8 cellular contexts compared by ENCODE assay signal in genomic region chr7:96322373-96322695, GRCh38. TPM values are rescaled to one million over a fixed set of nuclear protein-coding genes. Genes with fewer than 3 reads are reported as not detected.
DNase-seq lines count a peak whose midpoint lies in the region; ATAC-seq and TF ChIP-seq lines count a peak whose summit lies in the region.

No MANE protein-coding gene starts in this region.

- DNase-seq in NCI-H2171 treated with DMSO at 0.1 percent for 48 hours (lab: John Stamatoyannopoulos, UW) (peak; percentile 64), NCI-H2171 (lab: John Stamatoyannopoulos, UW) (no peak), SJSA1 (ENCODE audit: low read depth in 1 of 2, low spot score in 2 of 2) (no peak), NCI-H1417 treated with DMSO at 0.1 percent for 48 hours (lab: John Stamatoyannopoulos, UW) (no peak), ecto neural progenitor cell (ENCODE audit: low spot score) (no peak)
- no peak for DNase-seq in stimulated activated naive B cell treated with anti-CD40 and anti-IgM and Interleukin-4, amounts not matched to agents 10 μg/mL and 1 μg/mL and 100 μg/mL, for 72 hours
- no peak for DNase-seq in activated CD4-positive, CD25-positive, alpha-beta regulatory T cell (lab: John Stamatoyannopoulos, UW)

- H3K4me1 Mint-ChIP-seq in stimulated activated naive B cell treated with anti-CD40 and anti-IgM and Interleukin-4, amounts not matched to agents 10 μg/mL and 1 μg/mL and 100 μg/mL, for 72 hours, result peaks cover 25 to 61% of the 10 kb centered on the region in 2 donors

- no peak for TF ChIP-seq CTCF in gastroesophageal sphincter (IDR thresholded peaks at IDR 0.05)

- peak overlapping the region; percentile 98 for H3K27ac Mint-ChIP-seq in stimulated activated naive B cell treated with anti-CD40 and anti-IgM and Interleukin-4, amounts not matched to agents 10 μg/mL and 1 μg/mL and 100 μg/mL, for 72 hours

- no peaks in the 10 kb centered on the region for H3K27me3 ChIP-seq in SJSA1 (replicated peaks)
- H3K27me3 ChIP-seq in gastroesophageal sphincter, result no peaks in the 10 kb centered on the region

- TF ChIP-seq POLR2A in gastroesophageal sphincter (IDR thresholded peaks at IDR 0.05), result no peak

- H3K36me3 ChIP-seq in SJSA1 (peaks cover 10% of the 10 kb centered on the region), gastroesophageal sphincter (no peaks in the 10 kb centered on the region)

- H3K4me1 ChIP-seq in SJSA1 (replicated peaks), result peaks cover 11% of the 10 kb centered on the region
- H3K4me1 ChIP-seq in gastroesophageal sphincter, result peaks cover 0 to 39% (median 13%) of the 10 kb centered on the region in 3 donors

- WGBS in gastroesophageal sphincter (ENCODE audit: low coverage in 1 of 2), 2 donors, result 41 to 50% methylated on average over 5 to 7 of the region's 9 CpGs

- no peak for ATAC-seq in gastroesophageal sphincter
- no peak for ATAC-seq in stimulated activated naive B cell treated with anti-CD40 and anti-IgM and Interleukin-4, amounts not matched to agents 10 μg/mL and 1 μg/mL and 100 μg/mL, for 72 hours (replicated peaks)

- H3K9me3 Mint-ChIP-seq in stimulated activated naive B cell treated with anti-CD40 and anti-IgM and Interleukin-4, amounts not matched to agents 10 μg/mL and 1 μg/mL and 100 μg/mL, for 72 hours, result peaks cover 10 to 17% of the 10 kb centered on the region in 2 donors

- H3K27ac ChIP-seq in SJSA1 (no peak overlapping the region), gastroesophageal sphincter (peak overlapping the region in 3 of 4 donors; percentile 95 to 97 (median 96))

- H3K9me3 ChIP-seq in SJSA1 (replicated peaks) (no peaks in the 10 kb centered on the region), gastroesophageal sphincter (no peaks in the 10 kb centered on the region)

- H3K36me3 Mint-ChIP-seq in stimulated activated naive B cell treated with anti-CD40 and anti-IgM and Interleukin-4, amounts not matched to agents 10 μg/mL and 1 μg/mL and 100 μg/mL, for 72 hours, result peaks cover 21 to 34% of the 10 kb centered on the region in 2 donors

- peak overlapping the region; percentile 93 for H3K4me3 Mint-ChIP-seq in stimulated activated naive B cell treated with anti-CD40 and anti-IgM and Interleukin-4, amounts not matched to agents 10 μg/mL and 1 μg/mL and 100 μg/mL, for 72 hours

- H3K4me3 ChIP-seq in SJSA1, result peak overlapping the region; percentile 77
- H3K4me3 ChIP-seq in gastroesophageal sphincter, result peak overlapping the region; percentile 91 to 97

- no peaks in the 10 kb centered on the region for H3K27me3 Mint-ChIP-seq in stimulated activated naive B cell treated with anti-CD40 and anti-IgM and Interleukin-4, amounts not matched to agents 10 μg/mL and 1 μg/mL and 100 μg/mL, for 72 hours

- TF ChIP-seq EP300 in gastroesophageal sphincter (IDR thresholded peaks at IDR 0.05), result no peak

RNA-seq across cellular contexts. Expression of gene SLC25A13, which starts 0.4 kb away (rescaled TPM):
- 48.2 and 78.1 TPM in 2 replicates for total RNA-seq in SJSA1 (2014; rRNA removed; shearing (Covaris generic))
- 10 to 100 TPM; 19.0 to 42.0 (median 28.0) TPM for total RNA-seq in gastroesophageal sphincter
